ENCODE assay signal across 10 cellular contexts in genomic region chr2:64455545-64455944, GRCh38. TPM values are rescaled to one million over a fixed set of nuclear protein-coding genes. Genes with fewer than 3 reads are reported as not detected.
DNase-seq lines count a peak whose midpoint lies in the region; ATAC-seq and TF ChIP-seq lines count a peak whose summit lies in the region.
"Had no signal": no experiment of that assay in that cellular context is flagged by ENCODE, and none has a peak within 500 bp of the region (broad histone marks: within the 10 kb centered on the region; RNA-seq: fewer than 3 reads in every experiment).

No MANE protein-coding gene starts in this region.

- POLR2A ChIA-PET in PC-3 (lab: Charles Lee; ENCODE audit: unreplicated experiment): no interaction called here

- H3K27ac ChIP-seq in PC-3 (ENCODE audit: low read length) (no peak overlapping the region), esophagus squamous epithelium (peak overlapping the region in 3 of 4 donors; percentile 42 to 96 (median 94)), sigmoid colon (peak overlapping the region; percentile 94 to 98 (median 97))

- no TSS peak for BruUV-seq in PC-3 (replicated peaks; lab: Mats Ljungman, UMichigan)

- H2AFZ ChIP-seq in PC-3 (ENCODE audit: low read length): peak overlapping the region; percentile 78; the same call in 1 of the 2 replicates

- TF ChIP-seq POLR2A in esophagus squamous epithelium (IDR thresholded peaks at IDR 0.05) (no peak), sigmoid colon (IDR thresholded peaks at IDR 0.05) (no peak)

- no peaks in the 10 kb centered on the region for H4K20me1 ChIP-seq in PC-3 (ENCODE audit: low read length)

- H3K9me3 ChIP-seq in PC-3 (ENCODE audit: low read length) (no peaks in the 10 kb centered on the region), esophagus squamous epithelium (no peaks in the 10 kb centered on the region), sigmoid colon (no peaks in the 10 kb centered on the region)
- H3K9me3 ChIP-seq: mucosa of descending colon had no signal

- peaks cover 15% of the 10 kb centered on the region for H3K79me2 ChIP-seq in PC-3 (ENCODE audit: low read length)

- intact Hi-C loops in PC-3 (cut with micrococcal nuclease): loop anchor here (10.0 kb wide), 1 partner anchor 121 kb away; no protein-coding TSS in a partner anchor
- intact Hi-C loops in esophagus squamous epithelium (cut with DNase I): no loop called here
- intact Hi-C loops in sigmoid colon (cut with DNase I): loop anchor here (2.0 kb wide), 1 partner anchor 51 kb away; no protein-coding TSS in a partner anchor

- H3K4me3 ChIP-seq in PC-3 (ENCODE audit: low read length) (peak overlapping the region; percentile 75), esophagus squamous epithelium (peak overlapping the region; percentile 57 to 95 (median 90)), sigmoid colon (peak overlapping the region in 2 of 4 donors; percentile 58 to 92)

- no peak for ATAC-seq in PC-3

- H3K9ac ChIP-seq in PC-3 (ENCODE audit: low read length): no peak overlapping the region

- H3K9me2 ChIP-seq in PC-3 (replicated peaks; ENCODE audit: low read length): no peaks in the 10 kb centered on the region

- WGBS in esophagus squamous epithelium, 2 donors: 60 to 74% methylated on average over 2 of the region's 2 CpGs
- WGBS in sigmoid colon, 2 donors: 63 to 85% methylated on average over 2 of the region's 2 CpGs

- peak overlapping the region; percentile 85 for H3K4me2 ChIP-seq in PC-3 (ENCODE audit: low read length)

- H3K27me3 ChIP-seq in PC-3 (ENCODE audit: low read length) (no peaks in the 10 kb centered on the region), esophagus squamous epithelium (no peaks in the 10 kb centered on the region), sigmoid colon (no peaks in the 10 kb centered on the region)

- H3K4me1 ChIP-seq in PC-3 (ENCODE audit: insufficient read depth, low read length) (peaks cover 26% of the 10 kb centered on the region), esophagus squamous epithelium (peaks cover 6 to 50% (median 16%) of the 10 kb centered on the region in 3 donors), sigmoid colon (peaks cover 0 to 21% (median 15%) of the 10 kb centered on the region in 4 donors)

- peak; percentile 27 for DNase-seq in DMS 273 (lab: John Stamatoyannopoulos, UW; ENCODE audit: unreplicated experiment)
- no peak for DNase-seq in DMS 273 treated with DMSO at 0.1 percent for 48 hours (lab: John Stamatoyannopoulos, UW)
- peak; percentile 45 for DNase-seq in PC-3
- no peak for DNase-seq in esophagus squamous epithelium (lab: John Stamatoyannopoulos, UW)
- no peak for DNase-seq in sigmoid colon
- no peak for DNase-seq in KG1 (lab: John Stamatoyannopoulos, UW)
- DNase-seq in activated gamma-delta T cell (lab: John Stamatoyannopoulos, UW): no peak
- no peak for DNase-seq in SIG-M5 treated with dmso at 0.1 percent for 504 hours (lab: John Stamatoyannopoulos, UW; ENCODE audit: unreplicated experiment)
- DNase-seq: NCI-H1092 had no signal

- TF ChIP-seq EP300 in sigmoid colon (IDR thresholded peaks at IDR 0.05): no peak

- H3K36me3 ChIP-seq in PC-3 (ENCODE audit: low read depth, low read length) (peaks cover 16% of the 10 kb centered on the region), esophagus squamous epithelium (peaks cover 0 to 39% (median 9%) of the 10 kb centered on the region in 3 donors), sigmoid colon (peaks cover 0 to 45% (median 7%) of the 10 kb centered on the region in 4 donors)

- CTCF ChIA-PET in PC-3 (lab: Charles Lee): no interaction called here

- 0 out of 2 replicates have a peak, but pooled peaks have one; percentile 8 for TF ChIP-seq CTCF in PC-3 (conservative IDR thresholded peaks at IDR 0.05; ENCODE audit: low read depth, low read length)
- no peak for TF ChIP-seq CTCF in esophagus squamous epithelium (IDR thresholded peaks at IDR 0.05)
- no peak for TF ChIP-seq CTCF in sigmoid colon (IDR thresholded peaks at IDR 0.05)

- no peaks in the 10 kb centered on the region for H3F3A ChIP-seq in PC-3 (ENCODE audit: low read length, unreplicated experiment)

RNA-seq across cellular contexts. Expression of gene LGALSL, which starts 1.6 kb away (rescaled TPM):
- total RNA-seq in PC-3 (2014; rRNA removed): 12.1 and 16.0 TPM in 2 replicates
- 10 to 100 TPM; 16.4 to 56.0 (median 33.5) TPM for total RNA-seq in esophagus squamous epithelium
- total RNA-seq in sigmoid colon: 10 to 100 TPM in 1 of 4 donors, 1 to 10 TPM in 3; 7.1 to 10.4 (median 9.0) TPM
- 10 to 100 TPM; 11.0 to 36.0 (median 30.7) TPM for polyA plus RNA-seq in sigmoid colon

Comparison
In these comparisons a context has a peak if more than half of its experiments do, and no peak if none do; other contexts are left out.
1. DNase-seq: peak in DMS 273 (single experiment) and PC-3 (single experiment); none in DMS 273 treated with DMSO at 0.1 percent for 48 hours (single experiment), esophagus squamous epithelium (single experiment), sigmoid colon (single experiment), KG1 (single experiment), activated gamma-delta T cell (single experiment) and SIG-M5 treated with dmso at 0.1 percent for 504 hours (single experiment).